Comparison of ENCODE assay signal across 19 cellular contexts in genomic region chr12:115473257-115473956, GRCh38.
"Had no signal": no experiment of that assay in that cellular context is flagged by ENCODE, and none has a peak within 500 bp of the region (broad histone marks: within the 10 kb centered on the region; RNA-seq: fewer than 3 reads in every experiment).

No MANE protein-coding gene starts in this region.

- H3K4me2 ChIP-seq: neural progenitor cell had no signal

- H3K9me3 ChIP-seq: adrenal gland, gastroesophageal sphincter, vagina had no signal

- H3K4me1 ChIP-seq: adrenal gland, gastroesophageal sphincter, neural progenitor cell, parathyroid adenoma had no signal

- FAIRE-seq: TTC549 had no signal

- H3K4me3 ChIP-seq: adrenal gland, coronary artery, gastroesophageal sphincter, neural progenitor cell, vagina had no signal

- H3K4me1 Mint-ChIP-seq: neural progenitor cell had no signal

- H3K79me2 ChIP-seq: parathyroid adenoma had no signal

- H2AFZ ChIP-seq: neural progenitor cell, parathyroid adenoma had no signal

- H3K27ac ChIP-seq: adrenal gland, coronary artery, epithelial cell of prostate, gastroesophageal sphincter, neural progenitor cell, parathyroid adenoma, vagina had no signal

- H3K9ac ChIP-seq: neural progenitor cell, parathyroid adenoma had no signal

- H3K27me3 ChIP-seq: adrenal gland, neural progenitor cell, vagina had no signal

- DNase-seq: activated CD4-positive, alpha-beta T cell treated with anti-CD3 and anti-CD28 coated beads, Interleukin-2, amount 50 U/mL, for 1 hour; activated naive CD4-positive, alpha-beta T cell treated with anti-CD3 and anti-CD28 coated beads, Interleukin-2, amount 50 U/mL, for 16 hours; activated T-cell treated with anti-CD3 and anti-CD28 coated beads for 4 hours; adrenal gland; caudate nucleus; effector CD8-positive, alpha-beta T cell; hypothalamus; kidney glomerular epithelial cell; retina; stimulated activated CD4-positive, alpha-beta T cell treated with anti-CD3 and anti-CD28 coated beads, Interleukin-15, amount 100 ng/mL, for 24 hours; stimulated activated CD4-positive, alpha-beta T cell treated with anti-CD3 and anti-CD28 coated beads, Interleukin-4, amount 100 ng/mL, for 4 hours had no signal

- ATAC-seq: gastroesophageal sphincter had no signal

- H3K36me3 ChIP-seq: adrenal gland, gastroesophageal sphincter, neural progenitor cell, vagina had no signal

- H3K27ac Mint-ChIP-seq: activated T-helper 2 cell treated with anti-CD3 and anti-CD28 coated beads, Interferon-gamma antibody, Interleukin-2, Interleukin-4, amounts not matched to agents 10 μg/mL and 5 μg/mL and 100 μg/mL, durations not matched to agents 14 hours and 24 hours and 36 hours; neural progenitor cell had no signal

- H3K9me3 Mint-ChIP-seq: activated T-helper 2 cell treated with anti-CD3 and anti-CD28 coated beads, Interferon-gamma antibody, Interleukin-2, Interleukin-4, amounts not matched to agents 10 μg/mL and 5 μg/mL and 100 μg/mL, durations not matched to agents 14 hours and 24 hours and 36 hours; neural progenitor cell had no signal

- H3K4me3 Mint-ChIP-seq: neural progenitor cell had no signal

- H3K36me3 Mint-ChIP-seq: neural progenitor cell had no signal
